1 cellular context compared by ENCODE assay signal in the genomic region with DNA sequence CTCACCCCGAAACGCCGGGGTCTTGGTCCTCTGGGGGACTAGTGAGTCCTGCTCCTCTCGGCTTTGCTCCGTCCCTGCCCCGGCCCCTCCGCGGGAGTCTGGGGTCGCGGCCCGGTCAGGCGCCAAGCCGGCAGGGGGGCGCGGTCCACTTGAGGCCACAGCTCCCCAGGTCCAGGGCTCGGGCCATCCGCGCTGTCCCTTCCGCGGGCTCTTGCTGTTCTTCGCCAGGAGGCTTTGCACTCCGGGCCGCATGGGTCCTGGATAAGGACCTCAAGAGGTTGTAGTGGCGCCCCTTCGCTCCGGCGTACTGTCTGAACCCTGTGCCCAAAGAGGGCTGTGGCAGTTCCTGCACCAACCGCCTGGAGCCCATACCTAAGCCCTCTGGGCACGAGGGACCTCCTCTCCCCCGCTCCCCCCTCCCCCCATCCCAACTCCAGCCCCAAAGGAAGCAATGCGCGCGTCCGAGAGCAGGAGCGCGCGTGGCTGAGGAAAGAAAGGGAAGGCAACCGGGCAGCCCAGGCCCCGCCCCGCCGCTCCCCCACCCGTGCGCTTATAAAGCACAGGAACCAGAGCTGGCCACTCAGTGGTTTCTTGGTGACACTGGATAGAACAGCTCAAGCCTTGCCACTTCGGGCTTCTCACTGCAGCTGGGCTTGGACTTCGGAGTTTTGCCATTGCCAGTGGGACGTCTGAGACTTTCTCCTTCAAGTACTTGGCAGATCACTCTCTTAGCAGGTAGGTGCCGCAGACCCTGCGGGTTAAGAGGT.
TF ChIP-seq lines count a peak whose summit lies in the region.

A gene with protein sequence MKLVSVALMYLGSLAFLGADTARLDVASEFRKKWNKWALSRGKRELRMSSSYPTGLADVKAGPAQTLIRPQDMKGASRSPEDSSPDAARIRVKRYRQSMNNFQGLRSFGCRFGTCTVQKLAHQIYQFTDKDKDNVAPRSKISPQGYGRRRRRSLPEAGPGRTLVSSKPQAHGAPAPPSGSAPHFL (plus strand): TSS at position 579 of the 767 bp plus-strand sequence. CDS start 628 bp downstream, outside the sequence.

TF ChIP-seq in HepG2, 621 proteins besides CTCF, POLR2A, EP300 and RAD21 (continued from another document and continues in another):
- TF ChIP-seq ZBTB44 (CRISPR knock-in tag; IDR thresholded peaks at IDR 0.05) (0 out of 2 replicates have a peak, but pooled peaks have one; percentile 21), SIN3A (IDR thresholded peaks at IDR 0.05; ENCODE audit: borderline replicate concordance, low read depth, low read length) (no peak), ZBTB1 (CRISPR knock-in tag; IDR thresholded peaks at IDR 0.05; ENCODE audit: borderline replicate concordance) (no peak), ZBTB25 (CRISPR knock-in tag; IDR thresholded peaks at IDR 0.05) (no peak), PREB (CRISPR knock-in tag; IDR thresholded peaks at IDR 0.05) (no peak), MED13 (CRISPR knock-in tag; IDR thresholded peaks at IDR 0.05) (peak; percentile 40; the same call in 1 of the 2 replicates), REPIN1 (CRISPR knock-in tag; IDR thresholded peaks at IDR 0.05; ENCODE audit: borderline replicate concordance, low read depth) (peak; percentile 83), JARID2 (CRISPR knock-in tag; IDR thresholded peaks at IDR 0.05; ENCODE audit: insufficient replicate concordance) (peak; percentile 83), ZFP82 (CRISPR knock-in tag; IDR thresholded peaks at IDR 0.05; ENCODE audit: borderline replicate concordance) (no peak; the same call in 1 of the 2 replicates), AFF4 (CRISPR knock-in tag; IDR thresholded peaks at IDR 0.05) (0 out of 2 replicates have a peak, but pooled peaks have one; percentile 17), ZNF350 (CRISPR knock-in tag; IDR thresholded peaks at IDR 0.05; ENCODE audit: borderline replicate concordance, low read depth) (no peak; the same call in 1 of the 2 replicates), KAT2B (IDR thresholded peaks at IDR 0.05; ENCODE audit: borderline replicate concordance, low read depth, low read length) (no peak), ZNF280D (CRISPR knock-in tag; IDR thresholded peaks at IDR 0.05) (no peak; the same call in 1 of the 2 replicates), ZZZ3 (CRISPR knock-in tag; IDR thresholded peaks at IDR 0.05; ENCODE audit: borderline replicate concordance) (no peak), RBM39 (IDR thresholded peaks at IDR 0.05; ENCODE audit: low read depth, low read length, poor library complexity, severe bottlenecking) (peak; percentile 84), ARNT (IDR thresholded peaks at IDR 0.05) (no peak), KMT2A (CRISPR knock-in tag; IDR thresholded peaks at IDR 0.05) (peak; percentile 81), ZNF674 (CRISPR knock-in tag; IDR thresholded peaks at IDR 0.05; ENCODE audit: low read depth) (no peak), KLF15 (CRISPR knock-in tag; IDR thresholded peaks at IDR 0.05; ENCODE audit: borderline replicate concordance) (no peak), ATF7-NPFF (CRISPR knock-in tag; IDR thresholded peaks at IDR 0.05; ENCODE audit: low read depth) (0 out of 2 replicates have a peak, but pooled peaks have one; percentile 62), ZNF224 (CRISPR knock-in tag; IDR thresholded peaks at IDR 0.05) (peak; percentile 84; the same call in 1 of the 2 replicates), ZNF589 (CRISPR knock-in tag; conservative IDR thresholded peaks at IDR 0.05) (no peak), ZSCAN20 (CRISPR knock-in tag; IDR thresholded peaks at IDR 0.05; ENCODE audit: borderline replicate concordance) (no peak; the same call in 1 of the 2 replicates), KDM3A (CRISPR knock-in tag; IDR thresholded peaks at IDR 0.05; ENCODE audit: low read depth) (peak; percentile 79; the same call in 1 of the 2 replicates), EEA1 (CRISPR knock-in tag; IDR thresholded peaks at IDR 0.05; ENCODE audit: borderline replicate concordance) (no peak), ONECUT2 (CRISPR knock-in tag; IDR thresholded peaks at IDR 0.05) (no peak; the same call in 1 of the 2 replicates), FOXA1 (IDR thresholded peaks at IDR 0.05) (no peak), FOXA1 (CRISPR knock-in tag; IDR thresholded peaks at IDR 0.05) (no peak), ZNF850 (CRISPR knock-in tag; conservative IDR thresholded peaks at IDR 0.05) (peak; percentile 87), NFE2 (CRISPR knock-in tag; IDR thresholded peaks at IDR 0.05) (no peak), SRSF1 (optimal IDR thresholded peaks at IDR 0.05; ENCODE audit: low read depth, low read length) (peak; percentile 67), ZNF333 (CRISPR knock-in tag; IDR thresholded peaks at IDR 0.05; ENCODE audit: borderline replicate concordance) (peak; percentile 22), RBFOX2 (IDR thresholded peaks at IDR 0.05; ENCODE audit: low read depth, low read length) (peak; percentile 82), WIZ (CRISPR knock-in tag; IDR thresholded peaks at IDR 0.05) (0 out of 2 replicates have a peak, but pooled peaks have one; percentile 42), FOXP1 (IDR thresholded peaks at IDR 0.05) (no peak), FOXP1 (CRISPR knock-in tag; IDR thresholded peaks at IDR 0.05) (no peak), ZNF414 (CRISPR knock-in tag; IDR thresholded peaks at IDR 0.05) (0 out of 2 replicates have a peak, but pooled peaks have one; percentile 84), ZC3H13 (CRISPR knock-in tag; IDR thresholded peaks at IDR 0.05) (0 out of 2 replicates have a peak, but pooled peaks have one; percentile 14), MNT (IDR thresholded peaks at IDR 0.05) (peak; percentile 52; the same call in 1 of the 2 replicates), FLYWCH1 (CRISPR knock-in tag; IDR thresholded peaks at IDR 0.05) (no peak), NFE2L1 (CRISPR knock-in tag; IDR thresholded peaks at IDR 0.05; ENCODE audit: borderline replicate concordance) (no peak)
- TF ChIP-seq, protein P1, sequence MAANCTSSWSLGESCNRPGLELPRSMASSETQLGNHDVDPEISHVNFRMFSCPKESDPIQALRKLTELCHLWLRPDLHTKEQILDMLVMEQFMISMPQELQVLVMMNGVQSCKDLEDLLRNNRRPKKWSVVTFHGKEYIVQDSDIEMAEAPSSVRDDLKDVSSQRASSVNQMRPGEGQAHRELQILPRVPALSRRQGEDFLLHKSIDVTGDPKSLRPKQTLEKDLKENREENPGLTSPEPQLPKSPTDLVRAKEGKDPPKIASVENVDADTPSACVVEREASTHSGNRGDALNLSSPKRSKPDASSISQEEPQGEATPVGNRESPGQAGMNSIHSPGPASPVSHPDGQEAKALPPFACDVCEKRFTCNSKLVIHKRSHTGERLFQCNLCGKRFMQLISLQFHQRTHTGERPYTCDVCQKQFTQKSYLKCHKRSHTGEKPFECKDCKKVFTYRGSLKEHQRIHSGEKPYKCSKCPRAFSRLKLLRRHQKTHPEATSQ (CRISPR knock-in tag; IDR thresholded peaks at IDR 0.05; ENCODE audit: borderline replicate concordance): peak; percentile 30; the same call in 1 of the 2 replicates
- TF ChIP-seq, protein P2, sequence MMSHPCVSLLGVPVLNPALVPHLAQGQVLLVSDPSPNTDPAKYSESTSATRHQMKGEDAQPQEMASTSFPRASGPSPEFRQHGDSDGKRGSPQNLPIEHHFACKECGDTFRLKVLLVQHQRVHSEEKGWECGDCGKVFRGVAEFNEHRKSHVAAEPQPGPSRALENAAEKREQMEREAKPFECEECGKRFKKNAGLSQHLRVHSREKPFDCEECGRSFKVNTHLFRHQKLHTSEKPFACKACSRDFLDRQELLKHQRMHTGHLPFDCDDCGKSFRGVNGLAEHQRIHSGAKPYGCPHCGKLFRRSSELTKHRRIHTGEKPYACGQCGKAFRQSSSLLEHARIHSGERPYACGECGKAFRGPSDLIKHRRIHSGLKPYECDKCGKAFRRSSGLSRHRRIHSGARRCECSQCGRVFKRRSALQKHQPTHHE (CRISPR knock-in tag; IDR thresholded peaks at IDR 0.05; ENCODE audit: borderline replicate concordance): peak; percentile 95
